Comparison of ENCODE assay signal across 7 cellular contexts in the genomic region with DNA sequence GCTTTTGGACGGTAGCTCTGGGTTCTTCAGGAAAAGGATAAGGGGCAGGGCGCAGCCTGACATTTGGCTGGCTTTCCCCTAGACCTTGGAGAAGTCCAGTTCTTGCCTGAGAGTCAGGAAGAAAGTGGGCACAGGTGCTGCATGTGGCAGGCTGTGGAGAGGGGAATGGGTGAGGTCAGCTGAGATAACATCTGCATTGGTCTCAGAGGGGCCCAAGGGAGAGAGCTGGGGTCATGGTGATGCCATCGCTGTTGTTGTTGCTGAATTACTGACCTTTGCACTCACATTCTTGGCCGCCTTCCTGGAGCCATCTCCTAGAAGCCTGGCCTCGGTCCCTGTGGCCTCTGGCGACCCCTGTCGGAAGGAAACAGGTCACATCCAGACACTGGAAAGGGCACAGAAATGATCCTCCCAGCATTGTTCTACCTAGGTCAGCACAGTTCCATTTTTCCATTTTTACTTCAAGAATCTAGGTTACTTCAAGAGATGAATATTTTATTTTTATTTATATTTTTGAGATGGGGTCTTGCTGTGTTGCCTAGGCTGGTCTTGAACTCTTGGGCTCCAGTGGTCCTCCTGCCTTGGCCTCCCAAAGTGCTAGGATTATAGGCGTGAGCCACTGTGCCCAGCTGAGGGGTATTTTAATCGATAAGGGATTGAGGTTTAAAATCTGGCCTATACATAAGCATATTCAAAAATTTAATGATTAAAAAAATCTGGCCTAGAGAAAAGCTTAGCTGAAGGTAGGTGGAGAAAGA. TPM values are rescaled to one million over a fixed set of nuclear protein-coding genes. Genes with fewer than 3 reads are reported as not detected.
DNase-seq lines count a peak whose midpoint lies in the region; ATAC-seq and FAIRE-seq lines count a peak whose summit lies in the region.

No MANE protein-coding gene starts in this region.

- peak; percentile 86 for FAIRE-seq in GM19239 (lab: Jason Lieb, UNC)

- peaks cover 6 to 7% of the 10 kb centered on the region in 2 donors for H3K4me1 Mint-ChIP-seq in effector memory CD8-positive, alpha-beta T cell (ENCODE audit: low read depth in 2 of 2)

- no peak overlapping the region for H3K4me3 ChIP-seq in mesodermal cell (ENCODE audit: extremely low read depth, insufficient read depth, low read length, poor library complexity, severe bottlenecking)

- H3K36me3 ChIP-seq in mesodermal cell (ENCODE audit: control insufficient read depth, insufficient read depth, low read length) = no peaks in the 10 kb centered on the region

- no peak overlapping the region for H3K4me3 Mint-ChIP-seq in effector memory CD8-positive, alpha-beta T cell

- peaks cover 3% of the 10 kb centered on the region for H3K36me3 Mint-ChIP-seq in effector memory CD8-positive, alpha-beta T cell (ENCODE audit: insufficient read depth)

- H3K27ac Mint-ChIP-seq in effector memory CD8-positive, alpha-beta T cell = no peak overlapping the region

- H3K27me3 Mint-ChIP-seq in effector memory CD8-positive, alpha-beta T cell = no peaks in the 10 kb centered on the region

- H3K9me3 ChIP-seq in mesodermal cell (ENCODE audit: control insufficient read depth, low read length) = no peaks in the 10 kb centered on the region

- ATAC-seq in effector memory CD8-positive, alpha-beta T cell (replicated peaks) = peak; percentile 55
- no peak for ATAC-seq in GM19452 (IDR thresholded peaks at IDR 0.05; ENCODE audit: unreplicated experiment)

- H3K27ac ChIP-seq in mesodermal cell (ENCODE audit: low read depth, low read length, severe bottlenecking) = peak overlapping the region; percentile 54

- no peaks in the 10 kb centered on the region for H3K4me1 ChIP-seq in mesodermal cell (ENCODE audit: control insufficient read depth, insufficient read depth, low read length, poor library complexity, severe bottlenecking)

- H3K9me3 Mint-ChIP-seq in effector memory CD8-positive, alpha-beta T cell = no peaks in the 10 kb centered on the region

- WGBS in mesodermal cell (ENCODE audit: insufficient coverage in 2 of 2), 2 experiments = 21 to 30% methylated on average over 7 to 8 of the region's 9 CpGs

- DNase-seq in GM19239 (ENCODE audit: insufficient read length, low spot score) (no peak), NCI-H226 (peak; percentile 22)
- peak; percentile 62 to 64 for DNase-seq in activated CD4-positive, alpha-beta T cell treated with anti-CD3 and anti-CD28 coated beads, Interleukin-2, amount 50 U/mL, for 4 hours
- peak; percentile 56 to 65 (median 62) for DNase-seq in effector memory CD8-positive, alpha-beta T cell
- peak; percentile 20 to 39 for DNase-seq in stimulated activated CD8-positive, alpha-beta memory T cell treated with anti-CD3 and anti-CD28 coated beads, Interleukin-7, amount 100 ng/mL, for 1 hour (ENCODE audit: low read depth in 2 of 2)

RNA-seq across cellular contexts. Expression of gene LIPE, which starts 6.5 kb away (rescaled TPM):
- 5.0 TPM for polyA plus RNA-seq in mesodermal cell (2013, experiment 1 of 2)
- 3.7 TPM for polyA plus RNA-seq in mesodermal cell (2013, experiment 2 of 2)

RNA-seq across cellular contexts. Expression of gene CXCL17, which starts 9.1 kb away (rescaled TPM):
- not detected for polyA plus RNA-seq in mesodermal cell (2013, experiment 1 of 2)
- not detected for polyA plus RNA-seq in mesodermal cell (2013, experiment 2 of 2)

RNA-seq across cellular contexts. Expression of gene CNFN, which starts 43.6 kb away (rescaled TPM):
- polyA plus RNA-seq in mesodermal cell (2013, experiment 1 of 2) = 7.4 TPM
- polyA plus RNA-seq in mesodermal cell (2013, experiment 2 of 2) = 7.9 TPM
